In the genomic region with DNA sequence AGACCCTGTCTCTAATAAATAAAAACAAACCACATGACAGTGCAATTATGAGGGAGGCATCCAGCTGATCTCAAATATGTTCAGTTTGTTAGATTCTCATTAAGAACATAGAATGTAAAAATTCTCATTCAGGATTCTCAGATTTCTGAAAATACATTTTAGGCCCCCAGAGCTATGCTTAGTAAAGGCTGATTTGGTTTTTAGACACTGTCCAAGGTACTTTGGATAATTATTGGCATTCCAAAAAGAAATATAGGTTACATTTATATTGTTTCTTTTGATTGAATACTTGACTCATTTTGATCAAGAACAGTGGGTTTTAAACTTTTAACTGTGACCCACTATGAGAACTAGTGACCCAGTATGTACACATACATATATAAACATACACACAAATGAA, we compare ENCODE assay signal across 10 cellular contexts. TPM values are rescaled to one million over a fixed set of nuclear protein-coding genes. Genes with fewer than 3 reads are reported as not detected.
"Had no signal": no experiment of that assay in that cellular context is flagged by ENCODE, and none has a peak within 500 bp of the region (broad histone marks: within the 10 kb centered on the region; RNA-seq: fewer than 3 reads in every experiment).

No MANE protein-coding gene starts in this region.

- H3K27ac ChIP-seq: HL-60, KMS-11 had no signal

- ATAC-seq: HepG2, K562 had no signal

- H3K4me3 ChIP-seq: K562 had no signal

- FAIRE-seq: HepG2, HTR-8/SVneo, K562 had no signal

- H3K4me2 ChIP-seq: KMS-11 had no signal

- DNase-seq: IMR-90, Karpas-422, KBM-7, KG1 had no signal

RNA-seq across cellular contexts. Expression of a gene that starts 55.5 kb away (rescaled TPM):
- total RNA-seq: HT-29 had no signal
